In genomic region chr5:112549605-112550161, GRCh38 we compare ENCODE assay signal across 27 cellular contexts.
DNase-seq lines count a peak whose midpoint lies in the region; ATAC-seq, FAIRE-seq and TF ChIP-seq lines count a peak whose summit lies in the region.
"Had no signal": no experiment of that assay in that cellular context is flagged by ENCODE, and none has a peak within 500 bp of the region (broad histone marks: within the 10 kb centered on the region; RNA-seq: fewer than 3 reads in every experiment).

No MANE protein-coding gene starts in this region.

- peak; percentile 35 for ATAC-seq in GM19025 (IDR thresholded peaks at IDR 0.05; ENCODE audit: low read depth, unreplicated experiment)
- no peak for ATAC-seq in HG02763 (IDR thresholded peaks at IDR 0.05; ENCODE audit: unreplicated experiment)
- ATAC-seq: gastrocnemius medialis, left colon, right cardiac atrium, Right ventricle myocardium inferior, SK-N-SH treated with all-trans-retinoic acid at 6 μM for 48 hours had no signal

- no peak for TF ChIP-seq CTCF in D721Med (IDR thresholded peaks at IDR 0.05; ENCODE audit: insufficient read depth, missing control alignments)

- no peak for FAIRE-seq in D721Med (lab: Jason Lieb, UNC)
- FAIRE-seq: H54 had no signal

- DNase-seq in HUDEP-2 (lab: John Stamatoyannopoulos, UW; ENCODE audit: unreplicated experiment in 76 of 76) (peak in 63 of 76 experiments; percentile 2 to 94 (median 51)), OCI-M2 (lab: John Stamatoyannopoulos, UW; ENCODE audit: unreplicated experiment) (peak; percentile 18), D721Med (ENCODE audit: insufficient read length, low spot score) (no peak), NCI-H82 (lab: John Stamatoyannopoulos, UW) (no peak), NCI-H1092 treated with DMSO at 0.1 percent for 48 hours (lab: John Stamatoyannopoulos, UW) (no peak)
- DNase-seq: activated CD4-positive, alpha-beta T cell treated with anti-CD3 and anti-CD28 coated beads for 48 hours; activated CD8-positive, alpha-beta memory T cell treated with anti-CD3 and anti-CD28 coated beads for 24 hours; activated effector memory CD4-positive, alpha-beta T cell treated with Interleukin-2 at 50 U/mL for 16 hours; C1 segment of cervical spinal cord; Calu3; caudate nucleus; gastrocnemius medialis; immature natural killer cell; KBM-7; left colon; NCI-H146; NCI-H446; PC-9; posterior cingulate gyrus; right cardiac atrium; stimulated activated CD4-positive, alpha-beta T cell treated with anti-CD3 and anti-CD28 coated beads, Interleukin-2, amount 100 ng/mL, for 48 hours; substantia nigra had no signal

Comparison
In these comparisons a context has a peak if more than half of its experiments do, and no peak if none do; other contexts are left out.
1. DNase-seq: peak in HUDEP-2 (63 of 76) and OCI-M2 (single experiment); none in D721Med (single experiment), NCI-H82 (single experiment) and NCI-H1092 treated with DMSO at 0.1 percent for 48 hours (single experiment).